Comparison of ENCODE assay signal across 8 cellular contexts in genomic region chr19:1261512-1261862, GRCh38. TPM values are rescaled to one million over a fixed set of nuclear protein-coding genes. Genes with fewer than 3 reads are reported as not detected.
DNase-seq lines count a peak whose midpoint lies in the region; ATAC-seq and TF ChIP-seq lines count a peak whose summit lies in the region.

No MANE protein-coding gene starts in this region.

- H3K27me3 ChIP-seq in Caco-2 (replicated peaks; ENCODE audit: control insufficient read depth, insufficient read depth, low read length) (no peaks in the 10 kb centered on the region), MM.1S (replicated peaks; ENCODE audit: insufficient read depth, low read length) (no peaks in the 10 kb centered on the region), mucosa of rectum (ENCODE audit: control insufficient read depth in 2 of 2, insufficient read depth in 2 of 2, low read length in 2 of 2) (no peaks in the 10 kb centered on the region)

- ATAC-seq in central memory CD8-positive, alpha-beta T cell (replicated peaks; ENCODE audit: extremely low read depth, poor library complexity, severe bottlenecking), result peak; percentile 1
- ATAC-seq in HG03565 (IDR thresholded peaks at IDR 0.05; ENCODE audit: unreplicated experiment) (no peak), GM21825 (IDR thresholded peaks at IDR 0.05; ENCODE audit: unreplicated experiment) (no peak)

- peaks cover 64% of the 10 kb centered on the region for H3K4me1 ChIP-seq in Caco-2
- H3K4me1 ChIP-seq in MM.1S (ENCODE audit: low read length), result peaks cover 29% of the 10 kb centered on the region
- peaks cover 69 to 74% of the 10 kb centered on the region in 2 donors for H3K4me1 ChIP-seq in mucosa of rectum (ENCODE audit: control insufficient read depth in 2 of 2, insufficient read depth in 2 of 2, low read length in 2 of 2)

- CTCF ChIA-PET in Caco-2 (lab: Charles Lee), result interaction anchor here (5.2 kb wide), 1 partner anchor 17 kb away, joined by 41 read pairs; no protein-coding TSS in a partner anchor

- H3K9me3 ChIP-seq in Caco-2 (no peaks in the 10 kb centered on the region), MM.1S (replicated peaks; ENCODE audit: insufficient read depth, low read length) (no peaks in the 10 kb centered on the region), mucosa of rectum (ENCODE audit: control insufficient read depth in 2 of 2, low read length in 2 of 2) (no peaks in the 10 kb centered on the region)

- no peaks in the 10 kb centered on the region for H4K20me1 ChIP-seq in MM.1S (ENCODE audit: insufficient read depth, low read length)

- no peaks in the 10 kb centered on the region for H3K9me2 ChIP-seq in MM.1S (replicated peaks; ENCODE audit: insufficient read depth, low read length)

- peak overlapping the region; percentile 97 for H3K4me2 ChIP-seq in MM.1S (ENCODE audit: low read depth, low read length)

- no peaks in the 10 kb centered on the region for H3K27me3 Mint-ChIP-seq in Caco-2 (ENCODE audit: insufficient read depth, unreplicated experiment)
- no peaks in the 10 kb centered on the region for H3K27me3 Mint-ChIP-seq in central memory CD8-positive, alpha-beta T cell

- H3K4me3 Mint-ChIP-seq in Caco-2 (ENCODE audit: unreplicated experiment), result peak overlapping the region; percentile 78
- H3K4me3 Mint-ChIP-seq in central memory CD8-positive, alpha-beta T cell, result peak overlapping the region; percentile 95

- peaks cover 24% of the 10 kb centered on the region for H3K4me1 Mint-ChIP-seq in Caco-2 (ENCODE audit: low read depth, unreplicated experiment)
- peaks cover 62% of the 10 kb centered on the region for H3K4me1 Mint-ChIP-seq in central memory CD8-positive, alpha-beta T cell

- peaks cover 24% of the 10 kb centered on the region for H3K79me2 ChIP-seq in MM.1S (ENCODE audit: low read length)

- peak overlapping the region; percentile 55 for H2AFZ ChIP-seq in MM.1S (ENCODE audit: low read length)

- POLR2A ChIA-PET in Caco-2 (lab: Charles Lee), result interaction anchor here (1.8 to 3.1 kb wide), 2 partner anchors 8 kb away, joined by 8 to 62 read pairs; partner anchors contain the start of gene CIRBP

- BruUV-seq in Caco-2 (replicated peaks; lab: Mats Ljungman, UMichigan), result no TSS peak

- H3K9ac ChIP-seq in MM.1S (ENCODE audit: low read length) (peak overlapping the region; percentile 95), mucosa of rectum (ENCODE audit: low read depth in 1 of 2, low read length in 2 of 2) (peak overlapping the region; percentile 89 to 90)

- H3K36me3 Mint-ChIP-seq in Caco-2 (ENCODE audit: insufficient read depth, unreplicated experiment), result peaks cover 89% of the 10 kb centered on the region
- peaks cover 50% of the 10 kb centered on the region for H3K36me3 Mint-ChIP-seq in central memory CD8-positive, alpha-beta T cell (ENCODE audit: insufficient read depth)

- peak overlapping the region; percentile 65 for H3K4me3 ChIP-seq in Caco-2 (ENCODE audit: low read depth, low read length)
- peak overlapping the region; percentile 93 for H3K4me3 ChIP-seq in MM.1S (ENCODE audit: low read length)
- peak overlapping the region; percentile 75 to 81 for H3K4me3 ChIP-seq in mucosa of rectum (ENCODE audit: low read length in 2 of 2)

- intact Hi-C loops in Caco-2 (cut with micrococcal nuclease; ENCODE audit: unreplicated experiment), result no loop called here

- peaks cover under 1% of the 10 kb centered on the region; the same call in 1 of the 2 replicates for H3K36me3 ChIP-seq in Caco-2 (ENCODE audit: control insufficient read depth, insufficient read depth, low read length)
- no peaks in the 10 kb centered on the region for H3K36me3 ChIP-seq in MM.1S (replicated peaks; ENCODE audit: insufficient read depth, low read length)
- peaks cover 10 to 12% of the 10 kb centered on the region in 2 donors for H3K36me3 ChIP-seq in mucosa of rectum (ENCODE audit: control insufficient read depth in 2 of 2, insufficient read depth in 2 of 2, low read length in 2 of 2)

- H3K27ac ChIP-seq in MM.1S (ENCODE audit: low read length) (peak overlapping the region; percentile 61), mucosa of rectum (ENCODE audit: low read depth in 2 of 2, low read length in 2 of 2) (peak overlapping the region; percentile 99 to 100)

- TF ChIP-seq CTCF in Caco-2 (IDR thresholded peaks at IDR 0.05; ENCODE audit: insufficient read depth in 1 of 2, low read depth in 1 of 2, low read length in 1 of 2, severe bottlenecking in 1 of 2, unreplicated experiment in 1 of 2) (peak in 1 of 2 experiments; percentile 1), MM.1S (IDR thresholded peaks at IDR 0.05; ENCODE audit: low read length) (peak; percentile 37)

- peaks cover 23% of the 10 kb centered on the region for H3F3A ChIP-seq in MM.1S (ENCODE audit: insufficient read depth, low read length)

- DNase-seq in Caco-2 (no peak), MM.1S (no peak), NCI-H2081 (lab: John Stamatoyannopoulos, UW) (no peak), NCI-H146 treated with DMSO at 0.1 percent for 48 hours (lab: John Stamatoyannopoulos, UW; ENCODE audit: unreplicated experiment) (no peak)
- DNase-seq in central memory CD8-positive, alpha-beta T cell (ENCODE audit: low spot score in 2 of 2), result no peak

- H3K27ac Mint-ChIP-seq in Caco-2 (ENCODE audit: unreplicated experiment), result peak overlapping the region; percentile 98
- peak overlapping the region; percentile 100 for H3K27ac Mint-ChIP-seq in central memory CD8-positive, alpha-beta T cell (ENCODE audit: low read depth)

- H3K9me3 Mint-ChIP-seq in Caco-2 (ENCODE audit: unreplicated experiment), result no peaks in the 10 kb centered on the region
- no peaks in the 10 kb centered on the region for H3K9me3 Mint-ChIP-seq in central memory CD8-positive, alpha-beta T cell

RNA-seq across cellular contexts. Expression of gene CIRBP, which starts 7.6 kb away (rescaled TPM):
- 289 and 331 TPM in 2 replicates for total RNA-seq in Caco-2 (2022)

RNA-seq across cellular contexts. Expression of gene MIDN, which starts 13.1 kb away (rescaled TPM):
- total RNA-seq in Caco-2 (2022), result 125 and 128 TPM in 2 replicates

RNA-seq across cellular contexts. Expression of gene FAM174C, which starts 13.8 kb away (rescaled TPM):
- total RNA-seq in Caco-2 (2022), result 51.0 and 56.3 TPM in 2 replicates

RNA-seq across cellular contexts. Expression of gene ATP5F1D, which starts 19.9 kb away (rescaled TPM):
- total RNA-seq in Caco-2 (2022), result 126 and 140 TPM in 2 replicates

RNA-seq across cellular contexts. Expression of gene CBARP, which starts 23.7 kb away (rescaled TPM):
- 7.3 and 9.7 TPM in 2 replicates for total RNA-seq in Caco-2 (2022)
